ENCODE assay signal across 21 cellular contexts in genomic region chr1:23444596-23445390, GRCh38. TPM values are rescaled to one million over a fixed set of nuclear protein-coding genes. Genes with fewer than 3 reads are reported as not detected.
DNase-seq lines count a peak whose midpoint lies in the region; ATAC-seq and TF ChIP-seq lines count a peak whose summit lies in the region.
"Had no signal": no experiment of that assay in that cellular context is flagged by ENCODE, and none has a peak within 500 bp of the region (broad histone marks: within the 10 kb centered on the region; RNA-seq: fewer than 3 reads in every experiment).

No MANE protein-coding gene starts in this region.

- TF ChIP-seq CTCF in RWPE1 (conservative IDR thresholded peaks at IDR 0.05; ENCODE audit: low read depth) (no peak), fibroblast of the aortic adventitia (IDR thresholded peaks at IDR 0.05; ENCODE audit: insufficient read depth, low read length) (no peak), omental fat pad (IDR thresholded peaks at IDR 0.05) (no peak), upper lobe of right lung (IDR thresholded peaks at IDR 0.05) (no peak)

- peak overlapping the region; percentile 53 for H3K27ac ChIP-seq in RWPE1
- peak overlapping the region; percentile 75 for H3K27ac ChIP-seq in upper lobe of right lung
- H3K27ac ChIP-seq: cardiac muscle cell had no signal

- peak overlapping the region; percentile 53 for H3K4me3 ChIP-seq in fibroblast of the aortic adventitia (ENCODE audit: low read depth, low read length)
- H3K4me3 ChIP-seq in upper lobe of right lung, result peak overlapping the region; percentile 40
- H3K4me3 ChIP-seq: cardiac muscle cell, heart left ventricle had no signal

- POLR2A ChIA-PET in RWPE1 (lab: Yijun Ruan, JAX; ENCODE audit: low non-redundant PET), result no interaction called here

- CTCF ChIA-PET in RWPE1 (lab: Yijun Ruan, JAX), result interaction anchor here (0.6 to 0.9 kb wide), 2 partner anchors 14 to 40 kb away, joined by 3 to 5 read pairs; no protein-coding TSS in a partner anchor

- peak; percentile 10 for ATAC-seq in omental fat pad (ENCODE audit: low FRiP score)
- peak; percentile 3 for ATAC-seq in upper lobe of right lung
- ATAC-seq: T-cell had no signal

- intact Hi-C loops in upper lobe of right lung (cut with DNase I), result no loop called here

- no peaks in the 10 kb centered on the region for H3K9me3 ChIP-seq in upper lobe of right lung
- H3K9me3 ChIP-seq: heart left ventricle had no signal

- H3K36me3 ChIP-seq in upper lobe of right lung, result peaks cover 6% of the 10 kb centered on the region

- DNase-seq in RWPE1 (ENCODE audit: low spot score), result no peak
- DNase-seq in fibroblast of the aortic adventitia (ENCODE audit: low read depth), result peak; percentile 86
- DNase-seq in omental fat pad (ENCODE audit: low spot score), result no peak
- DNase-seq in upper lobe of right lung, result no peak
- no peak for DNase-seq in RPMI8226
- no peak for DNase-seq in islet precursor cell
- no peak for DNase-seq in hippocampal formation (lab: John Stamatoyannopoulos, UW)
- DNase-seq: activated CD4-positive, alpha-beta T cell treated with anti-CD3 and anti-CD28 coated beads, Interleukin-2, amount 50 U/mL, for 1 hour; activated CD8-positive, alpha-beta memory T cell treated with anti-CD3 and anti-CD28 coated beads, Interleukin-2, amount 50 U/mL, for 48 hours; activated gamma-delta T cell treated with Interleukin-2 at 50 U/mL for 16 hours; amniotic stem cell; GOT3; immature natural killer cell; NCI-H2107; NCI-H510A treated with DMSO at 0.1 percent for 48 hours; SHP77; stimulated activated CD4-positive, alpha-beta T cell treated with anti-CD3 and anti-CD28 coated beads, Interleukin-12 subunit alpha, Interleukin-12 subunit beta, amount 100 ng/mL, for 4 hours; stimulated activated CD8-positive, alpha-beta memory T cell treated with anti-CD3 and anti-CD28 coated beads, Interleukin-4, amount 100 ng/mL, for 48 hours; T-cell had no signal

- peaks cover 17% of the 10 kb centered on the region for H3K4me1 ChIP-seq in upper lobe of right lung

- no peaks in the 10 kb centered on the region for H3K27me3 ChIP-seq in upper lobe of right lung
- H3K27me3 ChIP-seq: cardiac muscle cell, heart left ventricle had no signal

RNA-seq across cellular contexts. Expression of gene TCEA3, which starts 20.2 kb away (rescaled TPM):
- total RNA-seq in fibroblast of the aortic adventitia (ENCODE audit: low replicate concordance) (22.8 and 44.9 TPM in 2 replicates), omental fat pad (10 to 100 TPM in 1 of 4 donors, 1 to 10 TPM in 3; 5.0 to 13.2 (median 7.5) TPM), upper lobe of right lung (39.4 TPM)

RNA-seq across cellular contexts. Expression of gene ASAP3, which starts 39.2 kb away (rescaled TPM):
- total RNA-seq in fibroblast of the aortic adventitia (ENCODE audit: low replicate concordance) (46.9 and 65.3 TPM in 2 replicates), omental fat pad (10 to 100 TPM; 30.6 to 71.7 (median 36.7) TPM), upper lobe of right lung (35.9 TPM)
